8 cellular contexts compared by ENCODE assay signal in genomic region chr4:76090241-76090691, GRCh38. TPM values are rescaled to one million over a fixed set of nuclear protein-coding genes. Genes with fewer than 3 reads are reported as not detected.
A peak's percentile ranks its signal among the peaks of the same experiment; 100 is the strongest.
DNase-seq lines count a peak whose midpoint lies in the region; ATAC-seq and TF ChIP-seq lines count a peak whose summit lies in the region.

No MANE protein-coding gene starts in this region.

- TF ChIP-seq RAD21 in SK-N-SH (IDR thresholded peaks at IDR 0.05; ENCODE audit: low read length) = no peak

- H3K9me3 Mint-ChIP-seq in activated CD8-positive, alpha-beta memory T cell treated with anti-CD3 and anti-CD28 coated beads, Interleukin-2, amount 10 ng/mL, durations not matched to agents 7 days and 5 days (ENCODE audit: low read depth) = no peaks in the 10 kb centered on the region

- peaks cover 0 to 27% (median 17%) of the 10 kb centered on the region in 10 experiments; a peak in 13 of 20 replicates for H3K4me1 ChIP-seq in BLaER1 treated with 17β-estradiol and CSF1 and Interleukin-3, amounts not matched to agents 10 nM and 100 nM
- H3K4me1 ChIP-seq in SK-N-SH (ENCODE audit: control insufficient read depth in 1 of 2, insufficient read depth in 2 of 2, low read depth in 1 of 2, low read length in 1 of 2) (peaks cover 0 to 4% of the 10 kb centered on the region in 2 experiments; a peak in 2 of 4 replicates), upper lobe of left lung (peaks cover 0 to 5% (median 0%) of the 10 kb centered on the region in 4 donors)

- H3K4me2 ChIP-seq in BLaER1 treated with 17β-estradiol and CSF1 and Interleukin-3, amounts not matched to agents 10 nM and 100 nM = peak overlapping the region in 7 of 11 experiments; percentile 26 to 76 (median 58); a peak in 13 of 22 replicates
- H3K4me2 ChIP-seq in SK-N-SH = 0 out of 2 replicates have a peak overlapping the region, but pooled peaks have one; percentile 24

- TF ChIP-seq CTCF in SK-N-SH (IDR thresholded peaks at IDR 0.05) (no peak), upper lobe of left lung (IDR thresholded peaks at IDR 0.05) (no peak)

- ATAC-seq in left cardiac atrium (peak; percentile 56 to 82), upper lobe of left lung (ENCODE audit: low FRiP score in 2 of 2) (peak; percentile 90 to 95), GM21825 (IDR thresholded peaks at IDR 0.05; ENCODE audit: unreplicated experiment) (no peak)
- ATAC-seq in activated CD8-positive, alpha-beta memory T cell treated with anti-CD3 and anti-CD28 coated beads, Interleukin-2, amount 10 ng/mL, durations not matched to agents 7 days and 5 days = no peak

- no peaks in the 10 kb centered on the region for H3K9me2 ChIP-seq in SK-N-SH

- H3K4me3 ChIP-seq in BLaER1 treated with 17β-estradiol and CSF1 and Interleukin-3, amounts not matched to agents 10 nM and 100 nM = no peak overlapping the region
- H3K4me3 ChIP-seq in SK-N-SH (ENCODE audit: low read depth in 2 of 2, low read length in 1 of 2) (no peak overlapping the region), upper lobe of left lung (no peak overlapping the region)

- intact Hi-C loops in left cardiac atrium (cut with DNase I) = no loop called here

- no peak overlapping the region for H3K4me3 Mint-ChIP-seq in activated CD8-positive, alpha-beta memory T cell treated with anti-CD3 and anti-CD28 coated beads, Interleukin-2, amount 10 ng/mL, durations not matched to agents 7 days and 5 days

- no peaks in the 10 kb centered on the region for H3K79me2 ChIP-seq in SK-N-SH (ENCODE audit: insufficient read depth)

- H3K4me1 Mint-ChIP-seq in activated CD8-positive, alpha-beta memory T cell treated with anti-CD3 and anti-CD28 coated beads, Interleukin-2, amount 10 ng/mL, durations not matched to agents 7 days and 5 days = peaks cover 5% of the 10 kb centered on the region

- peak in 1 of 2 experiments; percentile 57; a peak in 2 of 4 replicates for TF ChIP-seq EP300 in SK-N-SH (IDR thresholded peaks at IDR 0.05; ENCODE audit: borderline replicate concordance in 1 of 2, low read depth in 1 of 2, low read length in 1 of 2)
- peak in 1 of 4 donors; percentile 26 for TF ChIP-seq EP300 in upper lobe of left lung (IDR thresholded peaks at IDR 0.05)

- no peak for TF ChIP-seq POLR2A in upper lobe of left lung (IDR thresholded peaks at IDR 0.05)

- no peaks in the 10 kb centered on the region for H3K27me3 ChIP-seq in BLaER1 treated with 17β-estradiol and CSF1 and Interleukin-3, amounts not matched to agents 10 nM and 100 nM
- H3K27me3 ChIP-seq in SK-N-SH (ENCODE audit: insufficient read depth) = no peaks in the 10 kb centered on the region
- no peaks in the 10 kb centered on the region for H3K27me3 ChIP-seq in upper lobe of left lung

- H3K9me3 ChIP-seq in BLaER1 treated with 17β-estradiol and CSF1 and Interleukin-3, amounts not matched to agents 10 nM and 100 nM (replicated peaks in 1 of 11) = no peaks in the 10 kb centered on the region
- H3K9me3 ChIP-seq in SK-N-SH (no peaks in the 10 kb centered on the region), upper lobe of left lung (no peaks in the 10 kb centered on the region)

- DNase-seq in HCEC 1CT = peak; percentile 3
- DNase-seq in SK-N-SH = peak; percentile 45
- DNase-seq in left cardiac atrium = no peak
- peak in 1 of 2 donors; percentile 60 for DNase-seq in upper lobe of left lung
- no peak for DNase-seq in activated CD8-positive, alpha-beta memory T cell treated with anti-CD3 and anti-CD28 coated beads, Interleukin-2, amount 10 ng/mL, durations not matched to agents 7 days and 5 days
- no peak for DNase-seq in NCI-H1930 (lab: John Stamatoyannopoulos, UW)

- H3K9ac ChIP-seq in BLaER1 treated with 17β-estradiol and CSF1 and Interleukin-3, amounts not matched to agents 10 nM and 100 nM = peak overlapping the region in 5 of 11 experiments; percentile 31 to 71 (median 49); a peak in 7 of 22 replicates
- H3K9ac ChIP-seq in SK-N-SH = no peak overlapping the region

- peak overlapping the region in 9 of 11 experiments; percentile 5 to 77 (median 61); a peak in 12 of 22 replicates for H3K27ac ChIP-seq in BLaER1 treated with 17β-estradiol and CSF1 and Interleukin-3, amounts not matched to agents 10 nM and 100 nM
- peak overlapping the region; percentile 52 to 80 for H3K27ac ChIP-seq in SK-N-SH (ENCODE audit: low read depth in 2 of 2, low read length in 1 of 2)
- peak overlapping the region in 3 of 4 donors; percentile 20 to 55 (median 35) for H3K27ac ChIP-seq in upper lobe of left lung

- no peaks in the 10 kb centered on the region for H3K36me3 Mint-ChIP-seq in activated CD8-positive, alpha-beta memory T cell treated with anti-CD3 and anti-CD28 coated beads, Interleukin-2, amount 10 ng/mL, durations not matched to agents 7 days and 5 days

- CTCF ChIA-PET in SK-N-SH (lab: Yijun Ruan, JAX) = no interaction called here
- CTCF ChIA-PET in activated CD8-positive, alpha-beta memory T cell treated with anti-CD3 and anti-CD28 coated beads, Interleukin-2, amount 10 ng/mL, durations not matched to agents 7 days and 5 days (lab: Charles Lee) = interaction anchor here (1.0 to 1.2 kb wide), 2 partner anchors 9 to 94 kb away, joined by 3 to 4 read pairs; no protein-coding TSS in a partner anchor

- 31% methylated on average over 7 of the region's 7 CpGs for WGBS in SK-N-SH (ENCODE audit: low lambda C conversion rate)
- 35 to 36% methylated on average over 7 of the region's 7 CpGs for WGBS in upper lobe of left lung, 2 donors

- H3K36me3 ChIP-seq in BLaER1 treated with 17β-estradiol and CSF1 and Interleukin-3, amounts not matched to agents 10 nM and 100 nM = no peaks in the 10 kb centered on the region
- H3K36me3 ChIP-seq in SK-N-SH (replicated peaks in 1 of 2; ENCODE audit: control insufficient read depth in 1 of 2, insufficient read depth in 2 of 2, low read length in 1 of 2) (no peaks in the 10 kb centered on the region), upper lobe of left lung (no peaks in the 10 kb centered on the region)

- POLR2A ChIA-PET in SK-N-SH (lab: Yijun Ruan, JAX) = no interaction called here

- H3K27me3 Mint-ChIP-seq in activated CD8-positive, alpha-beta memory T cell treated with anti-CD3 and anti-CD28 coated beads, Interleukin-2, amount 10 ng/mL, durations not matched to agents 7 days and 5 days = peaks cover 12% of the 10 kb centered on the region

- no peaks in the 10 kb centered on the region for H3F3A ChIP-seq in SK-N-SH (replicated peaks; ENCODE audit: insufficient read depth)

- peak overlapping the region; percentile 78; the same call in 1 of the 2 replicates for H2AFZ ChIP-seq in SK-N-SH (ENCODE audit: low read depth)

- H4K20me1 ChIP-seq in BLaER1 treated with 17β-estradiol and CSF1 and Interleukin-3, amounts not matched to agents 10 nM and 100 nM = no peaks in the 10 kb centered on the region
- H4K20me1 ChIP-seq in SK-N-SH (ENCODE audit: insufficient read depth) = no peaks in the 10 kb centered on the region

- no peak overlapping the region for H3K27ac Mint-ChIP-seq in activated CD8-positive, alpha-beta memory T cell treated with anti-CD3 and anti-CD28 coated beads, Interleukin-2, amount 10 ng/mL, durations not matched to agents 7 days and 5 days

TF ChIP-seq in SK-N-SH, 30 proteins besides CTCF, POLR2A, EP300 and RAD21 (continues in another document):
- peak; percentile 53; the same call in 1 of the 2 replicates for TF ChIP-seq USF1 (IDR thresholded peaks at IDR 0.05; ENCODE audit: borderline replicate concordance, low read depth)
- TF ChIP-seq FOSL2 (IDR thresholded peaks at IDR 0.05; ENCODE audit: borderline replicate concordance, low read depth) = peak; percentile 41; the same call in 1 of the 2 replicates
- TF ChIP-seq RCOR1 (IDR thresholded peaks at IDR 0.05; ENCODE audit: low read length) = peak; percentile 78
- TF ChIP-seq SIN3A (IDR thresholded peaks at IDR 0.05; ENCODE audit: borderline replicate concordance, low read depth, low read length) = no peak
- peak; percentile 33 for TF ChIP-seq CHD2 (IDR thresholded peaks at IDR 0.05; ENCODE audit: low read length, partially characterized antibody)
- no peak for TF ChIP-seq MEF2A (IDR thresholded peaks at IDR 0.05; ENCODE audit: borderline replicate concordance, low read depth)
- TF ChIP-seq TCF12 (IDR thresholded peaks at IDR 0.05) = peak; percentile 54
- no peak for TF ChIP-seq USF2 (IDR thresholded peaks at IDR 0.05; ENCODE audit: borderline replicate concordance, low read depth, low read length)

RNA-seq across cellular contexts. Expression of gene ART3, which starts 15.8 kb away (rescaled TPM):
- not detected in 2 replicates for polyA plus RNA-seq in SK-N-SH (2012; rRNA removed)
- polyA plus RNA-seq in SK-N-SH (2012; cell fraction: cytosol; rRNA removed) = not detected in 2 replicates
- polyA plus RNA-seq in SK-N-SH (2012; cell fraction: nucleus; rRNA removed) = not detected in 2 replicates
- total RNA-seq in left cardiac atrium (10 to 100 TPM; 23.4 to 41.2 TPM), upper lobe of left lung (under 1 TPM in 1 of 6 donors, not detected in 5; 0.55 TPM)
- not detected for total RNA-seq in activated CD8-positive, alpha-beta memory T cell treated with anti-CD3 and anti-CD28 coated beads, Interleukin-2, amount 10 ng/mL, durations not matched to agents 7 days and 5 days

RNA-seq across cellular contexts. Expression of gene CXCL11, which starts 54.4 kb away (rescaled TPM):
- polyA plus RNA-seq in SK-N-SH (2012; rRNA removed) = not detected in 2 replicates
- polyA plus RNA-seq in SK-N-SH (2012; cell fraction: cytosol; rRNA removed) = not detected in 2 replicates
- not detected in 2 replicates for polyA plus RNA-seq in SK-N-SH (2012; cell fraction: nucleus; rRNA removed)
- total RNA-seq in left cardiac atrium = under 1 TPM in 1 of 2 donors, not detected in 1; 0.16 TPM
- total RNA-seq in upper lobe of left lung = under 1 TPM in 3 of 6 donors, not detected in 3; 0.30 to 0.98 (median 0.31) TPM
- under 1 TPM; 0.40 to 0.53 TPM for total RNA-seq in activated CD8-positive, alpha-beta memory T cell treated with anti-CD3 and anti-CD28 coated beads, Interleukin-2, amount 10 ng/mL, durations not matched to agents 7 days and 5 days

RNA-seq across cellular contexts. Expression of gene NUP54, which starts 57.9 kb away (rescaled TPM):
- 19.4 and 20.4 TPM in 2 replicates for polyA plus RNA-seq in SK-N-SH (2012; rRNA removed)
- polyA plus RNA-seq in SK-N-SH (2012; cell fraction: cytosol; rRNA removed) = 26.8 and 27.3 TPM in 2 replicates
- 10.2 and 25.7 TPM in 2 replicates for polyA plus RNA-seq in SK-N-SH (2012; cell fraction: nucleus; rRNA removed)
- 10 to 100 TPM; 20.0 to 23.0 TPM for total RNA-seq in left cardiac atrium
- 10 to 100 TPM; 13.7 to 42.0 (median 29.4) TPM for total RNA-seq in upper lobe of left lung
- 10 to 100 TPM; 46.8 to 57.5 TPM for total RNA-seq in activated CD8-positive, alpha-beta memory T cell treated with anti-CD3 and anti-CD28 coated beads, Interleukin-2, amount 10 ng/mL, durations not matched to agents 7 days and 5 days

Comparison
In these comparisons a context has a peak if more than half of its experiments do, and no peak if none do; other contexts are left out.
1. DNase-seq: peak in HCEC 1CT (single experiment) and SK-N-SH (single experiment); none in left cardiac atrium (single experiment), activated CD8-positive, alpha-beta memory T cell treated with anti-CD3 and anti-CD28 coated beads, Interleukin-2, amount 10 ng/mL, durations not matched to agents 7 days and 5 days (single experiment) and NCI-H1930 (0 of 2).
2. ATAC-seq: peak in left cardiac atrium (2 of 2) and upper lobe of left lung (2 of 2); none in activated CD8-positive, alpha-beta memory T cell treated with anti-CD3 and anti-CD28 coated beads, Interleukin-2, amount 10 ng/mL, durations not matched to agents 7 days and 5 days (single experiment) and GM21825 (single experiment).
3. RNA of gene ART3, which starts 15.8 kb away (total RNA-seq): 23.4 to 41.2 TPM in left cardiac atrium; 0.55 TPM in upper lobe of left lung and not detected in activated CD8-positive, alpha-beta memory T cell treated with anti-CD3 and anti-CD28 coated beads, Interleukin-2, amount 10 ng/mL, durations not matched to agents 7 days and 5 days; every median in the first group is over 10 times any median in the second.
4. Peak in every context shown above with its lines, with median percentiles within 50 percentile points of each other: H3K27ac ChIP-seq.